In the genomic region with DNA sequence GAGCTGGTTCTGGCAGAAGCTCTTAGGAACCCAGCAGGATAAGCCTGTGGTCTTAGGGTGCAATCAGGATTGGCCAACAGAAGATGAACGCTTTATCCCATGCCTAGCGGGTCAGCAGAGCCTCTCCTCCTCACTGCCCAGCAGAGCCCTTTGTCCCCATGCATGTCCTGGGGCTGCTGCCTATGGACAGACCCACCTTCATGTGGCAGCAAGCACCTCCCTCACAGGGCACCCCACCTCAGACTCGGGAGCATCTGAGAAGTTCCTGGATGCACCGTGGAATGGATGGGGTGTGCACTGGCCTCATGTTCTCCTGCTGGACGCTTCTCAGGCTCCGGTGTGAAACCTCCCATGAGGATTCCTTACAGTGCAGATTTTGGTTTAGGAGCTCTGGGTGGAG, we compare ENCODE assay signal across 10 cellular contexts.
"Had no signal": no experiment of that assay in that cellular context is flagged by ENCODE, and none has a peak within 500 bp of the region (broad histone marks: within the 10 kb centered on the region; RNA-seq: fewer than 3 reads in every experiment).

No MANE protein-coding gene starts in this region.

- H3K4me1 ChIP-seq: breast epithelium, pancreas, uterus had no signal

- H3K27ac ChIP-seq: breast epithelium, gastrocnemius medialis, left lung, pancreas, testis, uterus had no signal

- H3K36me3 Mint-ChIP-seq: activated naive CD8-positive, alpha-beta T cell treated with anti-CD3 and anti-CD28 coated beads for 36 hours had no signal

- ATAC-seq: gastrocnemius medialis, left lung, pancreas had no signal

- H3K9me3 ChIP-seq: breast epithelium, gastrocnemius medialis, left lung, pancreas, testis, uterus had no signal

- H3K36me3 ChIP-seq: breast epithelium, gastrocnemius medialis, left lung, pancreas, uterus had no signal

- H3K27me3 ChIP-seq: gastrocnemius medialis, left lung, pancreas, testis, uterus had no signal

- DNase-seq: activated gamma-delta T cell, gastrocnemius medialis, mesenchymal stem cell, retina, testis had no signal

- H3K27ac Mint-ChIP-seq: activated naive CD8-positive, alpha-beta T cell treated with anti-CD3 and anti-CD28 coated beads for 36 hours had no signal

- H3K4me3 ChIP-seq: breast epithelium, gastrocnemius medialis, left lung, pancreas, testis, uterus had no signal
